8 cellular contexts compared by ENCODE assay signal in genomic region chr1:120558303-120559060, GRCh38.
DNase-seq lines count a peak whose midpoint lies in the region; ATAC-seq and TF ChIP-seq lines count a peak whose summit lies in the region.
"Not testable (repeated sequence)": the region's sequence is repeated elsewhere in the genome, so short reads cannot be mapped to it uniquely, and the experiment has no call there.

No MANE protein-coding gene starts in this region.

- peak; percentile 56 for DNase-seq in A172 (ENCODE audit: low spot score)
- DNase-seq in NCI-H2196 treated with DMSO at 0.1 percent for 48 hours (lab: John Stamatoyannopoulos, UW; ENCODE audit: unreplicated experiment) = peak; percentile 44
- peak; percentile 17 to 45 for DNase-seq in activated CD4-positive, alpha-beta T cell treated with anti-CD3 and anti-CD28 coated beads for 24 hours (ENCODE audit: low read depth in 2 of 2)
- DNase-seq in cardiac fibroblast (ENCODE audit: low read depth in 2 of 2) = peak; percentile 69
- peak; percentile 55 for DNase-seq in inferior parietal cortex (ENCODE audit: extremely low spot score)
- peak; percentile 34 for DNase-seq in skeletal muscle cell (ENCODE audit: low read depth)

- ATAC-seq in GM19025 (IDR thresholded peaks at IDR 0.05; ENCODE audit: low read depth, unreplicated experiment) (peak; percentile 82), HG03103 (IDR thresholded peaks at IDR 0.05; ENCODE audit: low read depth, unreplicated experiment) (peak; percentile 66)

- peak overlapping the region; percentile 61 for H3K4me3 ChIP-seq in cardiac fibroblast (replicated peaks in 1 of 2; ENCODE audit: low read depth in 2 of 2, low read length in 2 of 2)
- H3K4me3 ChIP-seq in skeletal muscle cell (ENCODE audit: low read depth, low read length) = peak overlapping the region; percentile 41

- TF ChIP-seq CTCF in cardiac fibroblast (IDR thresholded peaks at IDR 0.05; ENCODE audit: low read depth, low read length) = not testable (repeated sequence)

Comparison
In these comparisons a context has a peak if more than half of its experiments do, and no peak if none do; other contexts are left out.
1. Peak in every context shown above with its lines: DNase-seq, ATAC-seq and H3K4me3 ChIP-seq.